Comparison of ENCODE assay signal across 16 cellular contexts in genomic region chr14:93099643-93100042, GRCh38.
"Had no signal": no experiment of that assay in that cellular context is flagged by ENCODE, and none has a peak within 500 bp of the region (broad histone marks: within the 10 kb centered on the region; RNA-seq: fewer than 3 reads in every experiment).

No MANE protein-coding gene starts in this region.

- H3K36me3 Mint-ChIP-seq: activated CD4-positive, alpha-beta memory T cell treated with anti-CD3 and anti-CD28 coated beads for 36 hours; activated naive CD8-positive, alpha-beta T cell treated with anti-CD3 and anti-CD28 coated beads for 36 hours; mesothelial cell of epicardium had no signal

- H3K27ac Mint-ChIP-seq: activated CD4-positive, alpha-beta memory T cell treated with anti-CD3 and anti-CD28 coated beads for 36 hours; activated CD4-positive, alpha-beta T cell treated with anti-CD3 and anti-CD28 coated beads for 36 hours; activated naive CD8-positive, alpha-beta T cell treated with anti-CD3 and anti-CD28 coated beads for 36 hours; mesothelial cell of epicardium had no signal

- H3K27me3 ChIP-seq: gastrocnemius medialis, tibial artery had no signal

- H3K4me3 ChIP-seq: gastrocnemius medialis, tibial artery had no signal

- H3K36me3 ChIP-seq: gastrocnemius medialis, tibial artery had no signal

- DNase-seq: activated CD4-positive, alpha-beta memory T cell treated with anti-CD3 and anti-CD28 coated beads for 36 hours; activated CD4-positive, alpha-beta T cell treated with anti-CD3 and anti-CD28 coated beads for 36 hours; activated naive CD8-positive, alpha-beta T cell treated with anti-CD3 and anti-CD28 coated beads for 36 hours; amygdala; erythroblast; gastrocnemius medialis; left colon; nephron progenitor cell; stimulated activated CD4-positive, alpha-beta T cell treated with anti-CD3 and anti-CD28 coated beads, Interleukin-12 subunit alpha, Interleukin-12 subunit beta, amount 100 ng/mL, for 4 hours; stimulated activated CD4-positive, alpha-beta T cell treated with anti-CD3 and anti-CD28 coated beads, Interleukin-1b, Interleukin-23, amount 100 ng/mL, for 48 hours; stimulated activated CD8-positive, alpha-beta memory T cell treated with anti-CD3 and anti-CD28 coated beads, Interleukin-4, amount 100 ng/mL, for 48 hours; stimulated activated naive CD8-positive, alpha-beta T cell treated with anti-CD3 and anti-CD28 coated beads, Interleukin-15, Interleukin-2, amounts not matched to agents 100 U/mL and 50 U/mL, for 24 hours; substantia nigra; SW 1271; tibial artery had no signal

- H3K9me3 ChIP-seq: gastrocnemius medialis, tibial artery had no signal

- H3K27me3 Mint-ChIP-seq: activated CD4-positive, alpha-beta memory T cell treated with anti-CD3 and anti-CD28 coated beads for 36 hours; activated CD4-positive, alpha-beta T cell treated with anti-CD3 and anti-CD28 coated beads for 36 hours; activated naive CD8-positive, alpha-beta T cell treated with anti-CD3 and anti-CD28 coated beads for 36 hours had no signal

- H3K4me3 Mint-ChIP-seq: activated CD4-positive, alpha-beta memory T cell treated with anti-CD3 and anti-CD28 coated beads for 36 hours; activated CD4-positive, alpha-beta T cell treated with anti-CD3 and anti-CD28 coated beads for 36 hours; activated naive CD8-positive, alpha-beta T cell treated with anti-CD3 and anti-CD28 coated beads for 36 hours; mesothelial cell of epicardium; nephron progenitor cell had no signal

- H3K9me3 Mint-ChIP-seq: activated CD4-positive, alpha-beta memory T cell treated with anti-CD3 and anti-CD28 coated beads for 36 hours; activated naive CD8-positive, alpha-beta T cell treated with anti-CD3 and anti-CD28 coated beads for 36 hours; mesothelial cell of epicardium; nephron progenitor cell had no signal

- ATAC-seq: activated CD4-positive, alpha-beta T cell treated with anti-CD3 and anti-CD28 coated beads for 36 hours; gastrocnemius medialis; left colon; stimulated activated naive CD8-positive, alpha-beta T cell treated with anti-CD3 and anti-CD28 coated beads, Interleukin-15, Interleukin-2, amounts not matched to agents 100 U/mL and 50 U/mL, for 24 hours had no signal

- H3K27ac ChIP-seq: gastrocnemius medialis, tibial artery had no signal
